ENCODE assay signal across 1 cellular context in the genomic region with DNA sequence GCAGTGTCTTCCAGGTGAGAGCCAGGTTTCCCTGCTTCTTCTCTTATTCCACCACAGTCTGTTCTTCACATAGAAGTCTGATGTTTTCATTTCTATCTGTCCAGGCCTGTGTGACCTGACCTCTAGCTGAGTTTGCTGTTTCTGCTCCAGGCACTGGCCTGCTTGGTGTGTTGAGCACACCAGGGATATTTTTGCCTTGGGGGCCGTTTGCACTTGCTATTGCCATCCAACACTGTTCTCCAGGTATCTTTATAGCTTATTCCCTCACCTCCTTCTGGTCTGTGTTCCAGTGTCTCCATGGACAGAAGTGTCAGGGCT.
A peak's percentile ranks its signal among the peaks of the same experiment; 100 is the strongest.
TF ChIP-seq lines count a peak whose summit lies in the region.

No MANE protein-coding gene starts in this region.

TF ChIP-seq in HepG2, 621 proteins besides CTCF, POLR2A, EP300 and RAD21:
- TF ChIP-seq, protein P1, sequence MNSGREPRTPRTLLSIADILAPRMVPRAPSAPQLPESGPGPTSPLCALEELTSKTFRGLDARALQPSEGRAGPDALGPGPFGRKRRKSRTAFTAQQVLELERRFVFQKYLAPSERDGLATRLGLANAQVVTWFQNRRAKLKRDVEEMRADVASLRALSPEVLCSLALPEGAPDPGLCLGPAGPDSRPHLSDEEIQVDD (CRISPR knock-in tag; IDR thresholded peaks at IDR 0.05; ENCODE audit: borderline replicate concordance): 0 out of 2 replicates have a peak, but pooled peaks have one; percentile 48
- TF ChIP-seq PHF21A (CRISPR knock-in tag; IDR thresholded peaks at IDR 0.05) (0 out of 2 replicates have a peak, but pooled peaks have one; percentile 5), ZNF792 (CRISPR knock-in tag; IDR thresholded peaks at IDR 0.05) (no peak), MZF1 (CRISPR knock-in tag; IDR thresholded peaks at IDR 0.05; ENCODE audit: borderline replicate concordance) (no peak), YEATS2 (CRISPR knock-in tag; IDR thresholded peaks at IDR 0.05; ENCODE audit: borderline replicate concordance) (0 out of 2 replicates have a peak, but pooled peaks have one; percentile 37), ZSCAN25 (CRISPR knock-in tag; IDR thresholded peaks at IDR 0.05) (0 out of 2 replicates have a peak, but pooled peaks have one; percentile 2), ZEB1 (IDR thresholded peaks at IDR 0.05; ENCODE audit: insufficient replicate concordance, low read depth) (no peak), ISL2 (CRISPR knock-in tag; IDR thresholded peaks at IDR 0.05) (0 out of 2 replicates have a peak, but pooled peaks have one; percentile 33), ZNF605 (CRISPR knock-in tag; IDR thresholded peaks at IDR 0.05) (peak; percentile 6; the same call in 1 of the 2 replicates), CBFB (CRISPR knock-in tag; IDR thresholded peaks at IDR 0.05) (no peak), ZSCAN20 (CRISPR knock-in tag; IDR thresholded peaks at IDR 0.05; ENCODE audit: borderline replicate concordance) (peak; percentile 62; the same call in 1 of the 2 replicates), ZNF264 (CRISPR knock-in tag; IDR thresholded peaks at IDR 0.05) (0 out of 2 replicates have a peak, but pooled peaks have one; percentile 9), ZNF431 (CRISPR knock-in tag; IDR thresholded peaks at IDR 0.05; ENCODE audit: borderline replicate concordance, low read depth) (0 out of 2 replicates have a peak, but pooled peaks have one; percentile 32), ZNF883 (CRISPR knock-in tag; IDR thresholded peaks at IDR 0.05; ENCODE audit: not compliant biosample characterization) (peak; percentile 3), MTF2 (CRISPR knock-in tag; IDR thresholded peaks at IDR 0.05; ENCODE audit: borderline replicate concordance) (no peak), HMG20A (CRISPR knock-in tag; IDR thresholded peaks at IDR 0.05; ENCODE audit: borderline replicate concordance) (0 out of 2 replicates have a peak, but pooled peaks have one; percentile 7), ZSCAN9 (CRISPR knock-in tag; IDR thresholded peaks at IDR 0.05; ENCODE audit: borderline replicate concordance) (no peak), ZFX (CRISPR knock-in tag; IDR thresholded peaks at IDR 0.05; ENCODE audit: low read depth) (peak; percentile 22; the same call in 1 of the 2 replicates), BCL6 (CRISPR knock-in tag; IDR thresholded peaks at IDR 0.05) (0 out of 2 replicates have a peak, but pooled peaks have one; percentile 3), ZNF850 (CRISPR knock-in tag; conservative IDR thresholded peaks at IDR 0.05) (0 out of 2 replicates have a peak, but pooled peaks have one; percentile 67), ZNF598 (CRISPR knock-in tag; IDR thresholded peaks at IDR 0.05; ENCODE audit: borderline replicate concordance) (0 out of 2 replicates have a peak, but pooled peaks have one; percentile 5), ZFP36L1 (CRISPR knock-in tag; IDR thresholded peaks at IDR 0.05) (0 out of 2 replicates have a peak, but pooled peaks have one; percentile 1)
- TF ChIP-seq, protein P2, sequence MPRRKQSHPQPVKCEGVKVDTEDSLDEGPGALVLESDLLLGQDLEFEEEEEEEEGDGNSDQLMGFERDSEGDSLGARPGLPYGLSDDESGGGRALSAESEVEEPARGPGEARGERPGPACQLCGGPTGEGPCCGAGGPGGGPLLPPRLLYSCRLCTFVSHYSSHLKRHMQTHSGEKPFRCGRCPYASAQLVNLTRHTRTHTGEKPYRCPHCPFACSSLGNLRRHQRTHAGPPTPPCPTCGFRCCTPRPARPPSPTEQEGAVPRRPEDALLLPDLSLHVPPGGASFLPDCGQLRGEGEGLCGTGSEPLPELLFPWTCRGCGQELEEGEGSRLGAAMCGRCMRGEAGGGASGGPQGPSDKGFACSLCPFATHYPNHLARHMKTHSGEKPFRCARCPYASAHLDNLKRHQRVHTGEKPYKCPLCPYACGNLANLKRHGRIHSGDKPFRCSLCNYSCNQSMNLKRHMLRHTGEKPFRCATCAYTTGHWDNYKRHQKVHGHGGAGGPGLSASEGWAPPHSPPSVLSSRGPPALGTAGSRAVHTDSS (CRISPR knock-in tag; conservative IDR thresholded peaks at IDR 0.05): 0 out of 2 replicates have a peak, but pooled peaks have one; percentile 59
- TF ChIP-seq, protein P3, sequence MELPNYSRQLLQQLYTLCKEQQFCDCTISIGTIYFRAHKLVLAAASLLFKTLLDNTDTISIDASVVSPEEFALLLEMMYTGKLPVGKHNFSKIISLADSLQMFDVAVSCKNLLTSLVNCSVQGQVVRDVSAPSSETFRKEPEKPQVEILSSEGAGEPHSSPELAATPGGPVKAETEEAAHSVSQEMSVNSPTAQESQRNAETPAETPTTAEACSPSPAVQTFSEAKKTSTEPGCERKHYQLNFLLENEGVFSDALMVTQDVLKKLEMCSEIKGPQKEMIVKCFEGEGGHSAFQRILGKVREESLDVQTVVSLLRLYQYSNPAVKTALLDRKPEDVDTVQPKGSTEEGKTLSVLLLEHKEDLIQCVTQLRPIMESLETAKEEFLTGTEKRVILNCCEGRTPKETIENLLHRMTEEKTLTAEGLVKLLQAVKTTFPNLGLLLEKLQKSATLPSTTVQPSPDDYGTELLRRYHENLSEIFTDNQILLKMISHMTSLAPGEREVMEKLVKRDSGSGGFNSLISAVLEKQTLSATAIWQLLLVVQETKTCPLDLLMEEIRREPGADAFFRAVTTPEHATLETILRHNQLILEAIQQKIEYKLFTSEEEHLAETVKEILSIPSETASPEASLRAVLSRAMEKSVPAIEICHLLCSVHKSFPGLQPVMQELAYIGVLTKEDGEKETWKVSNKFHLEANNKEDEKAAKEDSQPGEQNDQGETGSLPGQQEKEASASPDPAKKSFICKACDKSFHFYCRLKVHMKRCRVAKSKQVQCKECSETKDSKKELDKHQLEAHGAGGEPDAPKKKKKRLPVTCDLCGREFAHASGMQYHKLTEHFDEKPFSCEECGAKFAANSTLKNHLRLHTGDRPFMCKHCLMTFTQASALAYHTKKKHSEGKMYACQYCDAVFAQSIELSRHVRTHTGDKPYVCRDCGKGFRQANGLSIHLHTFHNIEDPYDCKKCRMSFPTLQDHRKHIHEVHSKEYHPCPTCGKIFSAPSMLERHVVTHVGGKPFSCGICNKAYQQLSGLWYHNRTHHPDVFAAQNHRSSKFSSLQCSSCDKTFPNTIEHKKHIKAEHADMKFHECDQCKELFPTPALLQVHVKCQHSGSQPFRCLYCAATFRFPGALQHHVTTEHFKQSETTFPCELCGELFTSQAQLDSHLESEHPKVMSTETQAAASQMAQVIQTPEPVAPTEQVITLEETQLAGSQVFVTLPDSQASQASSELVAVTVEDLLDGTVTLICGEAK (IDR thresholded peaks at IDR 0.05): no peak
- TF ChIP-seq, protein P3 (CRISPR knock-in tag; IDR thresholded peaks at IDR 0.05): 0 out of 2 replicates have a peak, but pooled peaks have one; percentile 7
- TF ChIP-seq, protein P4, sequence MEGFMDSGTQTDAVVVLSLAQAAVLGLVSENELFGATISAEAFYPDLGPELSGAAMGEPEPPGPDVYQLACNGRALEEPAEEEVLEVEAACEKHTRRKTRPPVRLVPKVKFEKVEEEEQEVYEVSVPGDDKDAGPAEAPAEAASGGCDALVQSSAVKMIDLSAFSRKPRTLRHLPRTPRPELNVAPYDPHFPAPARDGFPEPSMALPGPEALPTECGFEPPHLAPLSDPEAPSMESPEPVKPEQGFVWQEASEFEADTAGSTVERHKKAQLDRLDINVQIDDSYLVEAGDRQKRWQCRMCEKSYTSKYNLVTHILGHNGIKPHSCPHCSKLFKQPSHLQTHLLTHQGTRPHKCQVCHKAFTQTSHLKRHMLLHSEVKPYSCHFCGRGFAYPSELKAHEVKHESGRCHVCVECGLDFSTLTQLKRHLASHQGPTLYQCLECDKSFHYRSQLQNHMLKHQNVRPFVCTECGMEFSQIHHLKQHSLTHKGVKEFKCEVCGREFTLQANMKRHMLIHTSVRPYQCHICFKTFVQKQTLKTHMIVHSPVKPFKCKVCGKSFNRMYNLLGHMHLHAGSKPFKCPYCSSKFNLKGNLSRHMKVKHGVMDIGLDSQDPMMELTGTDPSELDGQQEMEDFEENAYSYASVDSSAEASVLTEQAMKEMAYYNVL (CRISPR knock-in tag; IDR thresholded peaks at IDR 0.05; ENCODE audit: borderline replicate concordance): 0 out of 2 replicates have a peak, but pooled peaks have one; percentile 2
